ENCODE assay signal across 1 cellular context in the genomic region with DNA sequence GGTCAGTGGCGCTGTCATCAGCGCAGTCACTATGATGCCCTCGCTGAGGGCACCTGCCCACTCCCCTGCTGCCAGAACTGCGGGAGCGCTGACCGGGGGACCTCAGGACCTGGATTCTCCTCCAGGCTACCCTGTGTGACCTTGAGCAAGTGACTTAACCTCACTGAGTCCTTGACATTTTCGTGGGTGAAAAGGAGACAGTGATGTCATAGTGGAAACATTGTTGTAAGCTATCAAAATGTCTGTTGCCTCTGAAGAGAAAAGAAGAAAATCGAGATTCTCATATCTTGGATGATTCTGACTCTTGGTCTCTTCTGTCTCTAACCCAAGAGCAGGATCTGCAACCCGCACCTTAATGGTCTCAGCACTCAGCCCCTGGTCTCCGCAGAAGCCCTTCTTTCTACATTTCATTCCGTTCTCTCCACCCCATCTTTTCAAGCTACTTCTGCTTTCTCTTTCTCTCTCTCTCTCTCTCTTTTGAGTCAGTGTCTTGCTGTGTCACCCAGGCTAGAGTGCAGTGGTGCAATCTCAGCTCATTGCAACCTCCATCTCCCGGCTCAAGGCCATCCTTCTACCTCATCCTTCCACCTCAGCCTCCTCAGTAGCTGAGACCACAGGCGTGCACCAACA.
TF ChIP-seq lines count a peak whose summit lies in the region.

No MANE protein-coding gene starts in this region.

TF ChIP-seq in endothelial cell of umbilical vein, 7 proteins besides CTCF, POLR2A, EP300 and RAD21:
- peak; percentile 94 for TF ChIP-seq EZH2 (IDR thresholded peaks at IDR 0.05; ENCODE audit: borderline replicate concordance, low read depth, low read length, severe bottlenecking)
- TF ChIP-seq, protein P1, sequence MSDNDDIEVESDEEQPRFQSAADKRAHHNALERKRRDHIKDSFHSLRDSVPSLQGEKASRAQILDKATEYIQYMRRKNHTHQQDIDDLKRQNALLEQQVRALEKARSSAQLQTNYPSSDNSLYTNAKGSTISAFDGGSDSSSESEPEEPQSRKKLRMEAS (IDR thresholded peaks at IDR 0.05; ENCODE audit: insufficient read depth, insufficient read length): no peak
